In the genomic region with DNA sequence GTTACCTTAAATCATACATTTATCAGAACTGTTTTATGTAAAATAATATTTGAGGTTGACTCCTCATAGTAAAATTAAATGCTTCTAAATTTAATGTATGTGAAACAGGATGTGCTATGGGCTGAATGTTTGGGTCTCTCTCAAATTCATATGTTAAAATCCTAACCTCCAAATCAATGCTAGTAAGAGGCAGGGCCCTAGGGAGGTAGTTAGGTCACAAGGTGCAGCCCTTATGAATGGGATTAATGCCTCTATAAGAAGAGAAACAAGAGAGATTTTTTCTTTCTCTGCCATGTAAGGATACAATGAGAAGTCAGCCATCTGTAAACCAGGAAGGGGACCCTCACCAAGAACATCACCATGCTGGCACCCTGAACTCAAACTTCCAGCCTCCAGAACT, we compare ENCODE assay signal across 35 cellular contexts.
"Had no signal": no experiment of that assay in that cellular context is flagged by ENCODE, and none has a peak within 500 bp of the region (broad histone marks: within the 10 kb centered on the region; RNA-seq: fewer than 3 reads in every experiment).

No MANE protein-coding gene starts in this region.

- H3K9me3 ChIP-seq: ascending aorta, MG63, Peyer's patch, SJSA1, SK-N-SH had no signal

- ATAC-seq: activated CD4-positive, alpha-beta T cell treated with anti-CD3 and anti-CD28 coated beads for 36 hours; activated CD4-positive, CD25-positive, alpha-beta regulatory T cell treated with anti-CD3 and anti-CD28 coated beads, Interleukin-2, amount 50 U/mL, for 24 hours; activated CD8-positive, alpha-beta T cell treated with anti-CD3 and anti-CD28 coated beads, Interleukin-2, amount 10 ng/mL, durations not matched to agents 7 days and 5 days; PC-3 had no signal

- H3K9me3 Mint-ChIP-seq: activated CD4-positive, alpha-beta T cell treated with anti-CD3 and anti-CD28 coated beads, Interleukin-2, amount 10 ng/mL, durations not matched to agents 7 days and 5 days; activated naive CD4-positive, alpha-beta T cell treated with anti-CD3 and anti-CD28 coated beads, Interleukin-2, amount 50 U/mL, for 24 hours; activated naive CD8-positive, alpha-beta T cell treated with anti-CD3 and anti-CD28 coated beads, Interleukin-2, amount 10 ng/mL, durations not matched to agents 7 days and 5 days; activated T-cell treated with anti-CD3 and anti-CD28 coated beads, Interleukin-2, amount 50 U/mL, for 24 hours; activated T-helper 2 cell treated with anti-CD3 and anti-CD28 coated beads, Interferon-gamma antibody, Interleukin-2, Interleukin-4, amounts not matched to agents 10 μg/mL and 5 μg/mL and 100 μg/mL, durations not matched to agents 14 hours and 24 hours and 36 hours; central memory CD8-positive, alpha-beta T cell; T-helper 1 cell treated with Interleukin-12 subunit alpha and Interleukin-12 subunit beta and Interleukin-4 antibody, amounts not matched to agents 30 μg/mL and 1 μg/mL, for 36 hours; T-helper 2 cell treated with Interferon-gamma antibody and Interleukin-4, amounts not matched to agents 5 μg/mL and 100 μg/mL, for 36 hours had no signal

- H3K27ac ChIP-seq: ascending aorta, cardiac muscle cell, Peyer's patch, SJSA1 had no signal

- H3K4me3 ChIP-seq: ascending aorta, cardiac muscle cell, MG63, Peyer's patch, SJSA1 had no signal

- DNase-seq: activated CD4-positive, alpha-beta T cell treated with anti-CD3 and anti-CD28 coated beads for 36 hours; activated CD4-positive, alpha-beta T cell treated with anti-CD3 and anti-CD28 coated beads, Interleukin-2, amount 10 ng/mL, durations not matched to agents 7 days and 5 days; activated CD4-positive, alpha-beta T cell treated with anti-CD3 and anti-CD28 coated beads, Interleukin-2, amount 50 U/mL, for 48 hours; activated CD8-positive, alpha-beta T cell treated with anti-CD3 and anti-CD28 coated beads, Interleukin-2, amount 10 ng/mL, durations not matched to agents 7 days and 5 days; activated gamma-delta T cell; activated naive CD4-positive, alpha-beta T cell treated with Interleukin-2 at 50 U/mL for 16 hours; activated naive CD8-positive, alpha-beta T cell treated with anti-CD3 and anti-CD28 coated beads, Interleukin-2, amount 10 ng/mL, durations not matched to agents 7 days and 5 days; activated T-cell treated with anti-CD3 and anti-CD28 coated beads, Interleukin-2, amount 50 U/mL, for 24 hours; amygdala; MG63; NCI-H1048; NCI-H1105 treated with DMSO at 0.1 percent for 48 hours; NCI-H1436; NCI-H1694; NCI-H1930; NCI-H2081 treated with DMSO at 0.1 percent for 48 hours; NCI-H226; NCI-H446 treated with DMSO at 0.1 percent for 48 hours; NCI-H524; NCI-H748 treated with DMSO at 0.1 percent for 48 hours; NK-92 treated with Interleukin-12 subunit alpha and Interleukin-12 subunit beta, amount 100 ng/mL, for 24 hours; PC-3; Peyer's patch; RPMI8226; SHP77 treated with DMSO at 0.1 percent for 48 hours; SK-N-SH had no signal

- H3K36me3 Mint-ChIP-seq: activated naive CD4-positive, alpha-beta T cell treated with anti-CD3 and anti-CD28 coated beads, Interleukin-2, amount 50 U/mL, for 24 hours; activated naive CD8-positive, alpha-beta T cell treated with anti-CD3 and anti-CD28 coated beads, Interleukin-2, amount 10 ng/mL, durations not matched to agents 7 days and 5 days had no signal

- H3K36me3 ChIP-seq: ascending aorta, cardiac muscle cell, MG63, Peyer's patch, SJSA1 had no signal

- H3K27me3 ChIP-seq: ascending aorta, MG63, Peyer's patch, SJSA1 had no signal

- H3K4me3 Mint-ChIP-seq: activated CD4-positive, alpha-beta T cell treated with anti-CD3 and anti-CD28 coated beads for 36 hours; activated CD4-positive, alpha-beta T cell treated with anti-CD3 and anti-CD28 coated beads, Interleukin-2, amount 10 ng/mL, durations not matched to agents 7 days and 5 days; activated CD8-positive, alpha-beta T cell treated with anti-CD3 and anti-CD28 coated beads, Interleukin-2, amount 10 ng/mL, durations not matched to agents 7 days and 5 days; activated naive CD4-positive, alpha-beta T cell treated with anti-CD3 and anti-CD28 coated beads, Interleukin-2, amount 50 U/mL, for 24 hours; activated naive CD8-positive, alpha-beta T cell treated with anti-CD3 and anti-CD28 coated beads, Interleukin-2, amount 10 ng/mL, durations not matched to agents 7 days and 5 days; activated T-cell treated with anti-CD3 and anti-CD28 coated beads, Interleukin-2, amount 50 U/mL, for 24 hours; central memory CD8-positive, alpha-beta T cell; T-helper 1 cell treated with Interleukin-12 subunit alpha and Interleukin-12 subunit beta and Interleukin-4 antibody, amounts not matched to agents 30 μg/mL and 1 μg/mL, for 36 hours; T-helper 2 cell treated with Interferon-gamma antibody and Interleukin-4, amounts not matched to agents 5 μg/mL and 100 μg/mL, for 36 hours had no signal

- H3K4me1 ChIP-seq: ascending aorta, Peyer's patch, SJSA1 had no signal

- H3K27ac Mint-ChIP-seq: activated CD4-positive, alpha-beta T cell treated with anti-CD3 and anti-CD28 coated beads for 36 hours; activated CD4-positive, alpha-beta T cell treated with anti-CD3 and anti-CD28 coated beads, Interleukin-2, amount 10 ng/mL, durations not matched to agents 7 days and 5 days; activated CD8-positive, alpha-beta T cell treated with anti-CD3 and anti-CD28 coated beads, Interleukin-2, amount 10 ng/mL, durations not matched to agents 7 days and 5 days; activated naive CD4-positive, alpha-beta T cell treated with anti-CD3 and anti-CD28 coated beads, Interleukin-2, amount 50 U/mL, for 24 hours; activated naive CD8-positive, alpha-beta T cell treated with anti-CD3 and anti-CD28 coated beads, Interleukin-2, amount 10 ng/mL, durations not matched to agents 7 days and 5 days; activated T-cell treated with anti-CD3 and anti-CD28 coated beads, Interleukin-2, amount 50 U/mL, for 24 hours; activated T-helper 2 cell treated with anti-CD3 and anti-CD28 coated beads, Interferon-gamma antibody, Interleukin-2, Interleukin-4, amounts not matched to agents 10 μg/mL and 5 μg/mL and 100 μg/mL, durations not matched to agents 14 hours and 24 hours and 36 hours; T-helper 1 cell treated with Interleukin-12 subunit alpha and Interleukin-12 subunit beta and Interleukin-4 antibody, amounts not matched to agents 30 μg/mL and 1 μg/mL, for 36 hours; T-helper 2 cell treated with Interferon-gamma antibody and Interleukin-4, amounts not matched to agents 5 μg/mL and 100 μg/mL, for 36 hours had no signal

- H3K9ac ChIP-seq: SK-N-SH had no signal

- H3K4me1 Mint-ChIP-seq: activated CD4-positive, alpha-beta T cell treated with anti-CD3 and anti-CD28 coated beads for 36 hours; activated CD4-positive, alpha-beta T cell treated with anti-CD3 and anti-CD28 coated beads, Interleukin-2, amount 10 ng/mL, durations not matched to agents 7 days and 5 days; activated naive CD4-positive, alpha-beta T cell treated with anti-CD3 and anti-CD28 coated beads, Interleukin-2, amount 50 U/mL, for 24 hours; activated naive CD8-positive, alpha-beta T cell treated with anti-CD3 and anti-CD28 coated beads, Interleukin-2, amount 10 ng/mL, durations not matched to agents 7 days and 5 days; central memory CD8-positive, alpha-beta T cell had no signal

- H3K4me2 ChIP-seq: SK-N-SH had no signal
